Comparison of ENCODE assay signal across 7 cellular contexts in the genomic region with DNA sequence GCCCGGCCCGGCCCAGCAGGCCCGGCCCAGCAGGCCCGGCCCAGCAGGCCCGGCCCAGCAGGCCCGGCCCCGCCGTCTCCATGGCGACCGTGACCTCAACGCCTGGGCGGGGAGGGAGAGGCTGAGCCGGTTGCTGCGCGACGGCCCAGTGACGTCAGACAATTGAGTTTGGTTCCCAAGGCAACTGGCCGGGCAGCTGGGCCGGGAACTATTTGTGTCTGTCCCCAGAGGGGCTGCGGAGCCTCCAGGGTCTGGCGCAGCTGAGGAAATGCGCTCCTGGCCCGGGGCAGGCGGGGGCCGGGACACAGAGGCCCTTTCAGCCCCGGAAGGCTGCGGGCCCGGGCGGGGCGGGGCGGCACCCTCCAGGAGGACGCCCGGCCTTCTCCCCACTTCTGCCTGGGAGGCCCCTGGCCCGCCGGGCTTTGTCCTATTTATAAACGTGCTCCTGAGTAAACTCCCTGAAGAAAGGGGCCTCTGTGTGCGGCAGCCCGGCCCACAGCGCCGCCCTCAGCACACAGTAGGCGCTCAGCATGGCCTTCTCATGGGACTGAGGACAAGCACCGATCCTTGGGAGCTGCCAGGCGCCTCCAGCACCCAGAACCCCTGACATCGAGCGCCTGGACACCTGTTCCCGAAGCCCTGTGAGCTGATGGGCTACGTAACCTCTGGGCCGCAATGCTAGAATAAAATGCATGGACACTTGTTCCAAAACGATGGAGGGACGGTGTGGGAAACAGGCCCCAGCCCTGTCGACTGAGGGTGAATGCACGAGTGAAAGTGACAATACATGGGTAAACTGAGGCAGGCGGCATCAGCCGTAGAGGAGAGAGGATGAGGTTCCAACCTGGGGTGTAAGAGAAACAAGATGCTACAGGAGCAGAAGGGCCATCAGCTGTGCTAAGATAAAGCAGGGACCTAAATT. TPM values are rescaled to one million over a fixed set of nuclear protein-coding genes. Genes with fewer than 3 reads are reported as not detected.
DNase-seq lines count a peak whose midpoint lies in the region; ATAC-seq and TF ChIP-seq lines count a peak whose summit lies in the region.

No MANE protein-coding gene starts in this region.

- no peaks in the 10 kb centered on the region for H3K9me3 ChIP-seq in iPS-15b (ENCODE audit: control insufficient read depth, insufficient read depth, low read length)

- H3K4me1 ChIP-seq in iPS-15b (ENCODE audit: control insufficient read depth, insufficient read depth, low read length) = peaks cover 16% of the 10 kb centered on the region

- H3K9me3 Mint-ChIP-seq in brain = peaks cover 0 to 7% (median 0%) of the 10 kb centered on the region in 5 experiments

- no peaks in the 10 kb centered on the region for H3K36me3 Mint-ChIP-seq in brain

- DNase-seq in NCI-H2081 treated with DMSO at 0.1 percent for 48 hours (lab: John Stamatoyannopoulos, UW) = peak; percentile 85
- DNase-seq in UCSD-AML1 (lab: John Stamatoyannopoulos, UW; ENCODE audit: unreplicated experiment) = peak; percentile 87
- peak; percentile 91 for DNase-seq in skeletal muscle cell (ENCODE audit: low read depth)

- H3K27me3 Mint-ChIP-seq in brain = no peaks in the 10 kb centered on the region

- H3K27me3 ChIP-seq in iPS-15b (ENCODE audit: control insufficient read depth, insufficient read depth, low read length) = no peaks in the 10 kb centered on the region

- peak overlapping the region; percentile 19 for H3K4me3 ChIP-seq in iPS-15b (ENCODE audit: low read depth, low read length)
- H3K4me3 ChIP-seq in skeletal muscle cell (ENCODE audit: low read depth, low read length) = peak overlapping the region; percentile 51

- peak overlapping the region; percentile 86 to 100 (median 95) for H3K27ac Mint-ChIP-seq in brain

- peaks cover 53% of the 10 kb centered on the region for H3K4me1 Mint-ChIP-seq in brain

- H3K36me3 ChIP-seq in iPS-15b (ENCODE audit: control insufficient read depth, insufficient read depth, low read length) = no peaks in the 10 kb centered on the region

- peak overlapping the region; percentile 37 for H3K9ac ChIP-seq in iPS-15b (ENCODE audit: low read depth, low read length)

- TF ChIP-seq CTCF in brain (conservative IDR thresholded peaks at IDR 0.05) = no peak

- ATAC-seq in GM18508 (IDR thresholded peaks at IDR 0.05; ENCODE audit: insufficient read depth, unreplicated experiment) = peak; percentile 48
- peak; percentile 78 for ATAC-seq in HG02981 (IDR thresholded peaks at IDR 0.05; ENCODE audit: unreplicated experiment)

- H3K4me3 Mint-ChIP-seq in brain = peak overlapping the region; percentile 64 to 75 (median 73)

RNA-seq across cellular contexts. Expression of a gene that starts 12.3 kb away (rescaled TPM):
- polyA plus RNA-seq in brain (ENCODE audit: insufficient read depth, low read depth, low replicate concordance) = not detected

Comparison
In these comparisons a context has a peak if more than half of its experiments do, and no peak if none do; other contexts are left out.
1. Peak in every context shown above with its lines: DNase-seq, ATAC-seq and H3K4me3 ChIP-seq.